ENCODE assay signal across 21 cellular contexts in genomic region chr6:38154731-38155130, GRCh38.
DNase-seq lines count a peak whose midpoint lies in the region; ATAC-seq, FAIRE-seq and TF ChIP-seq lines count a peak whose summit lies in the region.
"Had no signal": no experiment of that assay in that cellular context is flagged by ENCODE, and none has a peak within 500 bp of the region (broad histone marks: within the 10 kb centered on the region; RNA-seq: fewer than 3 reads in every experiment).

No MANE protein-coding gene starts in this region.

- H3K27me3 Mint-ChIP-seq in naive B cell, result no peaks in the 10 kb centered on the region
- H3K27me3 Mint-ChIP-seq in Calu3 (ENCODE audit: unreplicated experiment), result no peaks in the 10 kb centered on the region
- H3K27me3 Mint-ChIP-seq: activated naive CD8-positive, alpha-beta T cell treated with anti-CD3 and anti-CD28 coated beads, Interleukin-2, amount 10 ng/mL, durations not matched to agents 7 days and 5 days had no signal

- H3K4me3 ChIP-seq in HepG2 (replicated peaks in 1 of 3; ENCODE audit: insufficient read depth in 1 of 3, low read depth in 2 of 3, low read length in 3 of 3) (no peak overlapping the region), right lobe of liver (no peak overlapping the region), brain microvascular endothelial cell (ENCODE audit: low read depth, low read length) (no peak overlapping the region), transverse colon (no peak overlapping the region), heart left ventricle (no peak overlapping the region)
- H3K4me3 ChIP-seq: right atrium auricular region, uterus had no signal

- H3K4me3 Mint-ChIP-seq in naive B cell (no peak overlapping the region), Calu3 (ENCODE audit: low read depth, unreplicated experiment) (no peak overlapping the region)
- H3K4me3 Mint-ChIP-seq: activated naive CD8-positive, alpha-beta T cell treated with anti-CD3 and anti-CD28 coated beads, Interleukin-2, amount 10 ng/mL, durations not matched to agents 7 days and 5 days had no signal

- H3K4me1 Mint-ChIP-seq in naive B cell, result peaks cover 12 to 17% (median 14%) of the 10 kb centered on the region in 3 donors
- peaks cover 8% of the 10 kb centered on the region for H3K4me1 Mint-ChIP-seq in Calu3 (ENCODE audit: low read depth, unreplicated experiment)
- H3K4me1 Mint-ChIP-seq: activated naive CD8-positive, alpha-beta T cell treated with anti-CD3 and anti-CD28 coated beads, Interleukin-2, amount 10 ng/mL, durations not matched to agents 7 days and 5 days had no signal

- H3K27ac Mint-ChIP-seq in naive B cell (peak overlapping the region in 4 of 6 donors; percentile 4 to 93 (median 60)), Calu3 (ENCODE audit: unreplicated experiment) (no peak overlapping the region)
- H3K27ac Mint-ChIP-seq: activated naive CD8-positive, alpha-beta T cell treated with anti-CD3 and anti-CD28 coated beads, Interleukin-2, amount 10 ng/mL, durations not matched to agents 7 days and 5 days had no signal

- no peaks in the 10 kb centered on the region for H4K20me1 ChIP-seq in HepG2 (ENCODE audit: insufficient read depth, low read length)

- H2AFZ ChIP-seq in HepG2 (ENCODE audit: low read length), result no peak overlapping the region

- H3K9me3 ChIP-seq in HepG2 (ENCODE audit: low read length), result no peaks in the 10 kb centered on the region
- no peaks in the 10 kb centered on the region for H3K9me3 ChIP-seq in right lobe of liver
- no peaks in the 10 kb centered on the region for H3K9me3 ChIP-seq in transverse colon
- no peaks in the 10 kb centered on the region for H3K9me3 ChIP-seq in heart left ventricle
- H3K9me3 ChIP-seq: Caco-2, right atrium auricular region, uterus had no signal

- peak overlapping the region; percentile 19; the same call in 1 of the 2 replicates for H3K9ac ChIP-seq in HepG2 (ENCODE audit: insufficient read depth, low read depth, low read length)

- peaks cover 0 to 8% (median 0%) of the 10 kb centered on the region in 7 donors for H3K9me3 Mint-ChIP-seq in naive B cell
- no peaks in the 10 kb centered on the region for H3K9me3 Mint-ChIP-seq in Calu3 (ENCODE audit: low read depth, unreplicated experiment)
- H3K9me3 Mint-ChIP-seq: activated naive CD8-positive, alpha-beta T cell treated with anti-CD3 and anti-CD28 coated beads, Interleukin-2, amount 10 ng/mL, durations not matched to agents 7 days and 5 days had no signal

- H3K27me3 ChIP-seq in HepG2 (ENCODE audit: control insufficient read depth in 1 of 2, insufficient read depth in 2 of 2, low read length in 2 of 2) (no peaks in the 10 kb centered on the region), right lobe of liver (no peaks in the 10 kb centered on the region), brain microvascular endothelial cell (replicated peaks) (no peaks in the 10 kb centered on the region), transverse colon (no peaks in the 10 kb centered on the region), heart left ventricle (no peaks in the 10 kb centered on the region)
- H3K27me3 ChIP-seq: right atrium auricular region, uterus had no signal

- no peaks in the 10 kb centered on the region for H3K79me2 ChIP-seq in HepG2 (ENCODE audit: insufficient read depth, low read length)

- H3K36me3 ChIP-seq in HepG2 (replicated peaks in 1 of 2; ENCODE audit: control insufficient read depth in 1 of 2, insufficient read depth in 2 of 2, low read length in 2 of 2) (peaks cover 6 to 17% of the 10 kb centered on the region in 2 experiments), right lobe of liver (peaks cover 0 to 12% (median 4%) of the 10 kb centered on the region in 4 donors), brain microvascular endothelial cell (replicated peaks) (peaks cover 2% of the 10 kb centered on the region), transverse colon (no peaks in the 10 kb centered on the region), heart left ventricle (peaks cover 0 to 32% (median 17%) of the 10 kb centered on the region in 9 donors)
- H3K36me3 ChIP-seq: uterus had no signal

- BruUV-seq in HepG2 (replicated peaks; lab: Mats Ljungman, UMichigan), result no TSS peak
- BruUV-seq in Calu3 (replicated peaks; lab: Mats Ljungman, UMichigan), result no TSS peak

- intact Hi-C loops in HepG2 (cut with micrococcal nuclease; ENCODE audit: unreplicated experiment), result no loop called here
- intact Hi-C loops in right lobe of liver (cut with DNase I), result no loop called here
- intact Hi-C loops in transverse colon (cut with DNase I; ENCODE audit: low total_unique reads), result no loop called here
- intact Hi-C loops in heart left ventricle (cut with DNase I), result no loop called here
- intact Hi-C loops in Calu3 (cut with micrococcal nuclease; ENCODE audit: unreplicated experiment), result no loop called here

- TF ChIP-seq EP300 in HepG2 (IDR thresholded peaks at IDR 0.05; ENCODE audit: low read depth in 2 of 2, low read length in 2 of 2) (no peak), HepG2 (CRISPR knock-in tag; IDR thresholded peaks at IDR 0.05; ENCODE audit: borderline replicate concordance) (no peak), transverse colon (IDR thresholded peaks at IDR 0.05; ENCODE audit: low read depth) (no peak)

- WGBS in HepG2 (ENCODE audit: low lambda C conversion rate), result 88% methylated on average over 8 of the region's 8 CpGs
- WGBS in right lobe of liver (ENCODE audit: insufficient coverage, low coverage, low lambda C conversion rate, missing lambda C conversion rate), result 89% methylated on average over 3 of the region's 8 CpGs
- 89% methylated on average over 8 of the region's 8 CpGs; no CpG with 5 or more reads in 1 of the 2 donors for WGBS in transverse colon (ENCODE audit: low coverage in 1 of 2), 2 donors
- 80 to 86% (median 83%) methylated on average over 8 of the region's 8 CpGs for WGBS in heart left ventricle, 4 donors

- POLR2A ChIA-PET in HepG2 (lab: Yijun Ruan, JAX), result no interaction called here

- no peak for TF ChIP-seq POLR2A in HepG2 (IDR thresholded peaks at IDR 0.05; ENCODE audit: insufficient read depth in 1 of 2, low read depth in 2 of 2, low read length in 2 of 2)
- TF ChIP-seq POLR2A in right lobe of liver (IDR thresholded peaks at IDR 0.05), result no peak
- TF ChIP-seq POLR2A in transverse colon (IDR thresholded peaks at IDR 0.05), result no peak
- no peak for TF ChIP-seq POLR2A in heart left ventricle (IDR thresholded peaks at IDR 0.05)

- H3K36me3 Mint-ChIP-seq in naive B cell, result peaks cover 12 to 14% of the 10 kb centered on the region in 2 donors
- peaks cover 29% of the 10 kb centered on the region for H3K36me3 Mint-ChIP-seq in Calu3 (ENCODE audit: insufficient read depth, unreplicated experiment)

- no peak for TF ChIP-seq RAD21 in HepG2 (CRISPR knock-in tag; IDR thresholded peaks at IDR 0.05)

- ATAC-seq in HepG2 (peak; percentile 31), right lobe of liver (no peak), naive B cell (ENCODE audit: low read depth in 2 of 2) (no peak), HG03139 (IDR thresholded peaks at IDR 0.05; ENCODE audit: unreplicated experiment) (no peak), heart left ventricle (no peak)
- ATAC-seq: Panc1 had no signal

- in situ Hi-C loops in HepG2 (cut with HindIII; ENCODE audit: extremely low pct_ligation_motif_present, low pct_unique_long_range_greater_than_20kb), result no loop called here
- in situ Hi-C loops in brain microvascular endothelial cell (cut with HindIII; ENCODE audit: low pct_ligation_motif_present, low sequenced_read_pairs), result no loop called here
- in situ Hi-C loops in transverse colon (cut with MboI; ENCODE audit: low pct_ligation_motif_present in 1 of 4, low pct_unique_long_range_greater_than_20kb in 1 of 4, low sequenced_read_pairs in 3 of 4), result no loop called here

- TF ChIP-seq CTCF in HepG2 (CRISPR knock-in tag; IDR thresholded peaks at IDR 0.05), result no peak
- TF ChIP-seq CTCF in right lobe of liver (IDR thresholded peaks at IDR 0.05), result no peak
- TF ChIP-seq CTCF in brain microvascular endothelial cell (IDR thresholded peaks at IDR 0.05; ENCODE audit: low read depth, low read length, missing control alignments), result no peak
- no peak for TF ChIP-seq CTCF in transverse colon (IDR thresholded peaks at IDR 0.05)
- TF ChIP-seq CTCF in heart left ventricle (IDR thresholded peaks at IDR 0.05), result no peak
- no peak for TF ChIP-seq CTCF in Calu3 (IDR thresholded peaks at IDR 0.05; ENCODE audit: unreplicated experiment)

- CTCF ChIA-PET in HepG2 (lab: Yijun Ruan, JAX; ENCODE audit: low intra/inter-chr PET ratio, low total read pairs) (no interaction called here), Calu3 (lab: Charles Lee) (interaction anchor here (0.9 kb wide), 1 partner anchor 23 kb away, joined by 3 read pairs; no protein-coding TSS in a partner anchor)

- H3K27ac ChIP-seq in HepG2 (ENCODE audit: extremely low read length, insufficient read depth, low read length) (peak overlapping the region; percentile 71), right lobe of liver (no peak overlapping the region), brain microvascular endothelial cell (peak overlapping the region; percentile 96), transverse colon (no peak overlapping the region), heart left ventricle (peak overlapping the region in 2 of 12 donors; percentile 26 to 46)
- H3K27ac ChIP-seq: HL-60, uterus had no signal

- peak overlapping the region; percentile 2; the same call in 1 of the 2 replicates for H3K4me2 ChIP-seq in HepG2 (ENCODE audit: low read depth, low read length)

- no peak for FAIRE-seq in HepG2 (lab: Jason Lieb, UNC)
- FAIRE-seq: bronchial epithelial cell had no signal

- H3K4me1 ChIP-seq in HepG2 (ENCODE audit: insufficient read depth, low read length), result peaks cover 19% of the 10 kb centered on the region
- no peaks in the 10 kb centered on the region for H3K4me1 ChIP-seq in right lobe of liver
- H3K4me1 ChIP-seq in transverse colon, result no peaks in the 10 kb centered on the region
- H3K4me1 ChIP-seq in heart left ventricle, result peaks cover 0 to 20% (median 1%) of the 10 kb centered on the region in 12 donors
- H3K4me1 ChIP-seq: Caco-2, uterus had no signal

- DNase-seq in HepG2 (ENCODE audit: low spot score) (no peak), right lobe of liver (no peak), brain microvascular endothelial cell (no peak), naive B cell (no peak), transverse colon (no peak), heart left ventricle (no peak), Calu3 (no peak)
- DNase-seq: activated CD4-positive, alpha-beta T cell treated with anti-CD3 and anti-CD28 coated beads for 4 hours; activated naive CD8-positive, alpha-beta T cell treated with anti-CD3 and anti-CD28 coated beads, Interleukin-2, amount 10 ng/mL, durations not matched to agents 7 days and 5 days; Caco-2; islet precursor cell; KBM-7; NCI-H2081 treated with DMSO at 0.1 percent for 48 hours; stimulated activated naive CD4-positive, alpha-beta T cell treated with Interleukin-2 at 50 U/mL for 16 hours; T1000; uterus had no signal

TF ChIP-seq in HepG2, 621 proteins besides CTCF, POLR2A, EP300 and RAD21 (continues in another document):
- TF ChIP-seq ATAD3A (CRISPR knock-in tag; IDR thresholded peaks at IDR 0.05) (no peak), MTA1 (CRISPR knock-in tag; IDR thresholded peaks at IDR 0.05; ENCODE audit: borderline replicate concordance) (peak; percentile 17; the same call in 1 of the 2 replicates)

Comparison
In these comparisons a context has a peak if more than half of its experiments do, and no peak if none do; other contexts are left out.
1. H3K27ac ChIP-seq: peak in HepG2 (single experiment) and brain microvascular endothelial cell (single experiment); none in right lobe of liver (0 of 3) and transverse colon (0 of 4).